ENCODE assay signal across 8 cellular contexts in genomic region chr13:77696863-77697207, GRCh38. TPM values are rescaled to one million over a fixed set of nuclear protein-coding genes. Genes with fewer than 3 reads are reported as not detected.
DNase-seq lines count a peak whose midpoint lies in the region; ATAC-seq and TF ChIP-seq lines count a peak whose summit lies in the region.

No MANE protein-coding gene starts in this region.

- ATAC-seq in GM21717 (IDR thresholded peaks at IDR 0.05; ENCODE audit: unreplicated experiment) (peak; percentile 2), left ventricle myocardium superior (peak; percentile 10), gastrocnemius medialis (peak in 1 of 2 donors; percentile 17), HG03097 (IDR thresholded peaks at IDR 0.05; ENCODE audit: low FRiP score, unreplicated experiment) (no peak)

- no peak for TF ChIP-seq POLR2A in gastrocnemius medialis (IDR thresholded peaks at IDR 0.05)

- POLR2A ChIA-PET in PC-9 (lab: Charles Lee; ENCODE audit: unreplicated experiment) = interaction anchor here (0.7 kb wide), 1 partner anchor 1139 kb away, joined by 13 read pairs; no protein-coding TSS in a partner anchor

- CTCF ChIA-PET in PC-9 (lab: Charles Lee) = no interaction called here

- H3K79me2 ChIP-seq in PC-9 (ENCODE audit: low read depth) = peaks cover 13% of the 10 kb centered on the region; the same call in 1 of the 2 replicates

- H3K9me2 ChIP-seq in PC-9 (ENCODE audit: insufficient read depth) = no peaks in the 10 kb centered on the region

- no peaks in the 10 kb centered on the region for H3K27me3 ChIP-seq in PC-9 (ENCODE audit: insufficient read depth, low read depth)
- no peaks in the 10 kb centered on the region for H3K27me3 ChIP-seq in gastrocnemius medialis

- H3K9me3 ChIP-seq in PC-9 (ENCODE audit: insufficient read depth, low read depth) (no peaks in the 10 kb centered on the region), gastrocnemius medialis (no peaks in the 10 kb centered on the region)

- peak overlapping the region; percentile 54; the same call in 1 of the 2 replicates for H3K4me3 ChIP-seq in PC-9
- H3K4me3 ChIP-seq in gastrocnemius medialis = peak overlapping the region; percentile 64 to 78 (median 74)

- H3K4me1 ChIP-seq in PC-9 (replicated peaks; ENCODE audit: insufficient read depth) (peaks cover 17% of the 10 kb centered on the region), gastrocnemius medialis (peaks cover 13 to 15% of the 10 kb centered on the region in 2 donors)

- no peaks in the 10 kb centered on the region for H4K20me1 ChIP-seq in PC-9 (ENCODE audit: insufficient read depth)

- H3K36me3 ChIP-seq in PC-9 (ENCODE audit: low read depth) (no peaks in the 10 kb centered on the region), gastrocnemius medialis (no peaks in the 10 kb centered on the region)

- peak overlapping the region; percentile 72 for H3K4me2 ChIP-seq in PC-9

- no TSS peak for BruUV-seq in PC-9 (replicated peaks; lab: Mats Ljungman, UMichigan)

- no peak for TF ChIP-seq CTCF in PC-9 (conservative IDR thresholded peaks at IDR 0.05)
- no peak for TF ChIP-seq CTCF in gastrocnemius medialis (IDR thresholded peaks at IDR 0.05 in 4 of 5, conservative IDR thresholded peaks at IDR 0.05 in 1 of 5)

- in situ Hi-C loops in G401 (cut with HindIII; ENCODE audit: low sequenced_read_pairs) = no loop called here
- in situ Hi-C loops in gastrocnemius medialis (cut with MboI; ENCODE audit: low sequenced_read_pairs in 4 of 4) = no loop called here

- peak; percentile 65 for DNase-seq in G401 (ENCODE audit: low spot score)
- DNase-seq in PC-9 = no peak
- DNase-seq in left ventricle myocardium superior = no peak
- DNase-seq in gastrocnemius medialis = no peak
- DNase-seq in NCI-H2029 treated with DMSO at 0.1 percent for 48 hours (lab: John Stamatoyannopoulos, UW) = no peak
- no peak for DNase-seq in germinal center (ENCODE audit: low spot score)

- H3F3A ChIP-seq in PC-9 (ENCODE audit: insufficient read depth, low read depth) = peaks cover 12% of the 10 kb centered on the region; the same call in 1 of the 2 replicates

- no peak overlapping the region for H3K27ac ChIP-seq in PC-9
- peak overlapping the region; percentile 50 to 68 (median 60) for H3K27ac ChIP-seq in gastrocnemius medialis

- intact Hi-C loops in PC-9 (cut with micrococcal nuclease; ENCODE audit: unreplicated experiment) = loop anchor here (10.0 kb wide), 1 partner anchor 372 kb away; the partner anchor contains the start of gene MYCBP2
- intact Hi-C loops in left ventricle myocardium superior (cut with micrococcal nuclease) = no loop called here
- intact Hi-C loops in gastrocnemius medialis (cut with DNase I; ENCODE audit: low total_unique reads) = loop anchor here (2.0 kb wide), 1 partner anchor 368 kb away; no protein-coding TSS in a partner anchor

- peak overlapping the region; percentile 66 for H2AFZ ChIP-seq in PC-9

RNA-seq across cellular contexts. Expression of gene SLAIN1, which starts 0.7 kb away (rescaled TPM):
- total RNA-seq in G401 (2014; rRNA removed; shearing (Covaris generic)) = 0.24 TPM in 1 of 2 replicates, not detected in the other
- total RNA-seq in PC-9 (2021) = 2.3 and 2.4 TPM in 2 replicates
- total RNA-seq in left ventricle myocardium superior = 7.1 TPM
- total RNA-seq in gastrocnemius medialis = 10 to 100 TPM in 2 of 4 donors, 1 to 10 TPM in 2; 3.2 to 17.5 (median 9.9) TPM
